ENCODE assay signal across 1 cellular context in the genomic region with DNA sequence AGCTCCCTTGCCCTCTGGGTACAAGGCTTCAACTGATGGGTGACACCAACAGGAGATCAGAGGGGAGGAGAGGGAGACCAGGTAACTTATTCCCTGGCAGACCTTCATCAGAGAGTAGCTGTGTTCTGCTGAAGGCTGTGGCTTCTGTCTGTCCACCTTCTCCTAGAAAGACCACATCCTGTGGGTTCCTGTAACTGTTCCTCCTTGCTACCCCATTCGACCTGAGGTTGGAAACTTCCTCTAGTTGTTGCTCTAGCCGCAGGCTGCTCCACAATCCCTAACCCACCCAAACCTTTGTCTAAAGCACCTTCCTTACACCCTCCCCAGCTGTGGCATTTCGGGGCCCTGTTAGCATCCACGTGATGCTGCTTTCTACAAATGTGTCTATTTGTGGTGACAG.
TF ChIP-seq lines count a peak whose summit lies in the region.

No MANE protein-coding gene starts in this region.

TF ChIP-seq in HepG2, 621 proteins besides CTCF, POLR2A, EP300 and RAD21 (continued from another document):
- TF ChIP-seq, protein P1, sequence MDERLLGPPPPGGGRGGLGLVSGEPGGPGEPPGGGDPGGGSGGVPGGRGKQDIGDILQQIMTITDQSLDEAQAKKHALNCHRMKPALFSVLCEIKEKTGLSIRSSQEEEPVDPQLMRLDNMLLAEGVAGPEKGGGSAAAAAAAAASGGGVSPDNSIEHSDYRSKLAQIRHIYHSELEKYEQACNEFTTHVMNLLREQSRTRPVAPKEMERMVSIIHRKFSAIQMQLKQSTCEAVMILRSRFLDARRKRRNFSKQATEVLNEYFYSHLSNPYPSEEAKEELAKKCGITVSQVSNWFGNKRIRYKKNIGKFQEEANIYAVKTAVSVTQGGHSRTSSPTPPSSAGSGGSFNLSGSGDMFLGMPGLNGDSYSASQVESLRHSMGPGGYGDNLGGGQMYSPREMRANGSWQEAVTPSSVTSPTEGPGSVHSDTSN (CRISPR knock-in tag; IDR thresholded peaks at IDR 0.05), result no peak
- TF ChIP-seq ZFY (CRISPR knock-in tag; IDR thresholded peaks at IDR 0.05) (no peak), THAP11 (CRISPR knock-in tag; IDR thresholded peaks at IDR 0.05) (no peak), ZNF143 (CRISPR knock-in tag; IDR thresholded peaks at IDR 0.05) (no peak)
- TF ChIP-seq, protein P2, sequence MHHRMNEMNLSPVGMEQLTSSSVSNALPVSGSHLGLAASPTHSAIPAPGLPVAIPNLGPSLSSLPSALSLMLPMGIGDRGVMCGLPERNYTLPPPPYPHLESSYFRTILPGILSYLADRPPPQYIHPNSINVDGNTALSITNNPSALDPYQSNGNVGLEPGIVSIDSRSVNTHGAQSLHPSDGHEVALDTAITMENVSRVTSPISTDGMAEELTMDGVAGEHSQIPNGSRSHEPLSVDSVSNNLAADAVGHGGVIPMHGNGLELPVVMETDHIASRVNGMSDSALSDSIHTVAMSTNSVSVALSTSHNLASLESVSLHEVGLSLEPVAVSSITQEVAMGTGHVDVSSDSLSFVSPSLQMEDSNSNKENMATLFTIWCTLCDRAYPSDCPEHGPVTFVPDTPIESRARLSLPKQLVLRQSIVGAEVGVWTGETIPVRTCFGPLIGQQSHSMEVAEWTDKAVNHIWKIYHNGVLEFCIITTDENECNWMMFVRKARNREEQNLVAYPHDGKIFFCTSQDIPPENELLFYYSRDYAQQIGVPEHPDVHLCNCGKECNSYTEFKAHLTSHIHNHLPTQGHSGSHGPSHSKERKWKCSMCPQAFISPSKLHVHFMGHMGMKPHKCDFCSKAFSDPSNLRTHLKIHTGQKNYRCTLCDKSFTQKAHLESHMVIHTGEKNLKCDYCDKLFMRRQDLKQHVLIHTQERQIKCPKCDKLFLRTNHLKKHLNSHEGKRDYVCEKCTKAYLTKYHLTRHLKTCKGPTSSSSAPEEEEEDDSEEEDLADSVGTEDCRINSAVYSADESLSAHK (CRISPR knock-in tag; IDR thresholded peaks at IDR 0.05; ENCODE audit: borderline replicate concordance), result no peak
- TF ChIP-seq, protein P3, sequence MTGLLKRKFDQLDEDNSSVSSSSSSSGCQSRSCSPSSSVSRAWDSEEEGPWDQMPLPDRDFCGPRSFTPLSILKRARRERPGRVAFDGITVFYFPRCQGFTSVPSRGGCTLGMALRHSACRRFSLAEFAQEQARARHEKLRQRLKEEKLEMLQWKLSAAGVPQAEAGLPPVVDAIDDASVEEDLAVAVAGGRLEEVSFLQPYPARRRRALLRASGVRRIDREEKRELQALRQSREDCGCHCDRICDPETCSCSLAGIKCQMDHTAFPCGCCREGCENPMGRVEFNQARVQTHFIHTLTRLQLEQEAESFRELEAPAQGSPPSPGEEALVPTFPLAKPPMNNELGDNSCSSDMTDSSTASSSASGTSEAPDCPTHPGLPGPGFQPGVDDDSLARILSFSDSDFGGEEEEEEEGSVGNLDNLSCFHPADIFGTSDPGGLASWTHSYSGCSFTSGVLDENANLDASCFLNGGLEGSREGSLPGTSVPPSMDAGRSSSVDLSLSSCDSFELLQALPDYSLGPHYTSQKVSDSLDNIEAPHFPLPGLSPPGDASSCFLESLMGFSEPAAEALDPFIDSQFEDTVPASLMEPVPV (CRISPR knock-in tag; IDR thresholded peaks at IDR 0.05), result no peak
